In genomic region chr1:17670587-17671313, GRCh38 we compare ENCODE assay signal across 20 cellular contexts.
"Had no signal": no experiment of that assay in that cellular context is flagged by ENCODE, and none has a peak within 500 bp of the region (broad histone marks: within the 10 kb centered on the region; RNA-seq: fewer than 3 reads in every experiment).

No MANE protein-coding gene starts in this region.

- H3K27ac ChIP-seq: esophagus squamous epithelium, testis, vagina had no signal

- H3K4me3 Mint-ChIP-seq: activated naive CD8-positive, alpha-beta T cell treated with anti-CD3 and anti-CD28 coated beads for 36 hours; activated T-cell treated with anti-CD3 and anti-CD28 coated beads, Interleukin-2, amount 50 U/mL, for 4 hours; nephron progenitor cell; type B pancreatic cell had no signal

- H3K27ac Mint-ChIP-seq: activated naive CD8-positive, alpha-beta T cell treated with anti-CD3 and anti-CD28 coated beads for 36 hours; type B pancreatic cell had no signal

- FAIRE-seq: islet of Langerhans had no signal

- H3K4me1 Mint-ChIP-seq: activated naive CD8-positive, alpha-beta T cell treated with anti-CD3 and anti-CD28 coated beads for 36 hours had no signal

- H3K9me3 ChIP-seq: esophagus squamous epithelium, gastrocnemius medialis, testis, vagina had no signal

- H3K4me1 ChIP-seq: testis had no signal

- H3K36me3 Mint-ChIP-seq: activated naive CD8-positive, alpha-beta T cell treated with anti-CD3 and anti-CD28 coated beads for 36 hours; type B pancreatic cell had no signal

- H3K27me3 Mint-ChIP-seq: activated naive CD8-positive, alpha-beta T cell treated with anti-CD3 and anti-CD28 coated beads for 36 hours; type B pancreatic cell had no signal

- DNase-seq: activated CD4-positive, alpha-beta T cell treated with anti-CD3 and anti-CD28 coated beads for 4 hours; activated CD4-positive, alpha-beta T cell treated with anti-CD3 and anti-CD28 coated beads, Interleukin-2, amount 50 U/mL, for 48 hours; activated CD4-positive, CD25-positive, alpha-beta regulatory T cell; activated CD8-positive, alpha-beta memory T cell treated with anti-CD3 and anti-CD28 coated beads, Interleukin-2, amount 50 U/mL, for 48 hours; activated naive CD4-positive, alpha-beta T cell treated with Interleukin-2 at 50 U/mL for 16 hours; activated naive CD8-positive, alpha-beta T cell treated with anti-CD3 and anti-CD28 coated beads for 36 hours; activated T-cell treated with anti-CD3 and anti-CD28 coated beads, Interleukin-2, amount 50 U/mL, for 4 hours; effector memory CD4-positive, alpha-beta T cell; esophagus squamous epithelium; left cardiac atrium; mesenchymal stem cell; nephron progenitor cell; stimulated activated CD4-positive, alpha-beta T cell treated with anti-CD3 and anti-CD28 coated beads, Interleukin-4, amount 100 ng/mL, for 1 hour; stimulated activated naive CD4-positive, alpha-beta T cell; T1000; testis had no signal

- H3K27me3 ChIP-seq: esophagus squamous epithelium, gastrocnemius medialis, testis, vagina had no signal

- H3K9me3 Mint-ChIP-seq: activated naive CD8-positive, alpha-beta T cell treated with anti-CD3 and anti-CD28 coated beads for 36 hours; activated T-cell treated with anti-CD3 and anti-CD28 coated beads, Interleukin-2, amount 50 U/mL, for 4 hours; nephron progenitor cell; type B pancreatic cell had no signal

- ATAC-seq: activated T-cell treated with anti-CD3 and anti-CD28 coated beads, Interleukin-2, amount 50 U/mL, for 4 hours had no signal

- H3K4me3 ChIP-seq: esophagus squamous epithelium, gastrocnemius medialis, testis, vagina had no signal
